In genomic region chr14:22978487-22978837, GRCh38 we compare ENCODE assay signal across 12 cellular contexts. TPM values are rescaled to one million over a fixed set of nuclear protein-coding genes. Genes with fewer than 3 reads are reported as not detected.
DNase-seq lines count a peak whose midpoint lies in the region; ATAC-seq, FAIRE-seq and TF ChIP-seq lines count a peak whose summit lies in the region.
"Had no signal": no experiment of that assay in that cellular context is flagged by ENCODE, and none has a peak within 500 bp of the region (broad histone marks: within the 10 kb centered on the region; RNA-seq: fewer than 3 reads in every experiment).

No MANE protein-coding gene starts in this region.

- H3K4me3 ChIP-seq in HFF-Myc (replicated peaks; ENCODE audit: low read depth, low read length) (peak overlapping the region; percentile 78), body of pancreas (no peak overlapping the region), HepG2 (replicated peaks in 1 of 3; ENCODE audit: insufficient read depth in 1 of 3, low read depth in 2 of 3, low read length in 3 of 3) (peak overlapping the region; percentile 86 to 98 (median 89)), thyroid gland (replicated peaks in 1 of 3) (no peak overlapping the region)

- WGBS in body of pancreas, 2 donors, result 42 to 62% methylated on average over 3 of the region's 3 CpGs
- 31% methylated on average over 3 of the region's 3 CpGs for WGBS in HepG2 (ENCODE audit: low lambda C conversion rate)
- 68 to 78% methylated on average over 3 of the region's 3 CpGs for WGBS in thyroid gland, 2 donors

- H3K9ac ChIP-seq in HepG2 (ENCODE audit: insufficient read depth, low read depth, low read length), result peak overlapping the region; percentile 93

- TF ChIP-seq CTCF in HFF-Myc (IDR thresholded peaks at IDR 0.05; ENCODE audit: low read depth, low read length, missing control alignments) (no peak), body of pancreas (IDR thresholded peaks at IDR 0.05) (no peak), HepG2 (CRISPR knock-in tag; IDR thresholded peaks at IDR 0.05) (no peak), thyroid gland (IDR thresholded peaks at IDR 0.05) (no peak)

- DNase-seq in HFF-Myc (ENCODE audit: extremely low read depth, low read depth) (no peak), body of pancreas (no peak), HepG2 (ENCODE audit: low spot score) (no peak), thyroid gland (no peak), NCI-H1092 treated with DMSO at 0.1 percent for 48 hours (lab: John Stamatoyannopoulos, UW) (no peak), hypothalamus (lab: John Stamatoyannopoulos, UW) (no peak)
- DNase-seq: H7; NCI-H146; stimulated activated CD4-positive, alpha-beta T cell treated with anti-CD3 and anti-CD28 coated beads, Interleukin-15, amount 100 ng/mL, for 24 hours; stimulated activated naive CD4-positive, alpha-beta T cell treated with Interleukin-2 at 50 U/mL for 16 hours had no signal

- intact Hi-C loops in body of pancreas (cut with DNase I) (no loop called here), HepG2 (cut with micrococcal nuclease; ENCODE audit: unreplicated experiment) (no loop called here), thyroid gland (cut with DNase I) (no loop called here)

- H3K4me2 ChIP-seq in HepG2 (ENCODE audit: low read depth, low read length), result peak overlapping the region; percentile 98

- H3K79me2 ChIP-seq in HepG2 (ENCODE audit: insufficient read depth, low read length), result peaks cover 85% of the 10 kb centered on the region

- no peak overlapping the region for H2AFZ ChIP-seq in HepG2 (ENCODE audit: low read length)

- H3K27me3 ChIP-seq in body of pancreas (no peaks in the 10 kb centered on the region), HepG2 (ENCODE audit: control insufficient read depth in 1 of 2, insufficient read depth in 2 of 2, low read length in 2 of 2) (no peaks in the 10 kb centered on the region; a peak in 1 of 5 replicates), thyroid gland (no peaks in the 10 kb centered on the region)

- in situ Hi-C loops in HepG2 (cut with HindIII; ENCODE audit: extremely low pct_ligation_motif_present, low pct_unique_long_range_greater_than_20kb), result no loop called here

- peak; percentile 40 for FAIRE-seq in HepG2 (lab: Jason Lieb, UNC)

- H3K9me3 ChIP-seq in body of pancreas (no peaks in the 10 kb centered on the region), HepG2 (ENCODE audit: low read length) (no peaks in the 10 kb centered on the region), thyroid gland (no peaks in the 10 kb centered on the region)

- H3K36me3 ChIP-seq in body of pancreas (replicated peaks in 1 of 2; ENCODE audit: insufficient read depth in 1 of 2, low read depth in 2 of 2), result no peaks in the 10 kb centered on the region
- H3K36me3 ChIP-seq in HepG2 (replicated peaks in 1 of 2; ENCODE audit: control insufficient read depth in 1 of 2, insufficient read depth in 2 of 2, low read length in 2 of 2), result peaks cover 22 to 40% of the 10 kb centered on the region in 2 experiments
- H3K36me3 ChIP-seq in thyroid gland, result peaks cover 0 to 7% of the 10 kb centered on the region in 2 donors

- peaks cover 8% of the 10 kb centered on the region for H4K20me1 ChIP-seq in HepG2 (ENCODE audit: insufficient read depth, low read length)

- H3K27ac ChIP-seq in body of pancreas, result peak overlapping the region; percentile 66 to 91 (median 87)
- H3K27ac ChIP-seq in HepG2 (ENCODE audit: extremely low read length, insufficient read depth, low read length), result peak overlapping the region; percentile 97
- H3K27ac ChIP-seq in thyroid gland, result peak overlapping the region; percentile 81 to 89 (median 87)

- H3K4me1 ChIP-seq in body of pancreas, result peaks cover 76% of the 10 kb centered on the region
- peaks cover 76% of the 10 kb centered on the region for H3K4me1 ChIP-seq in HepG2 (ENCODE audit: insufficient read depth, low read length)
- peaks cover 29 to 48% of the 10 kb centered on the region in 2 donors for H3K4me1 ChIP-seq in thyroid gland

- no peak; the same call in 1 of the 2 replicates for TF ChIP-seq RAD21 in HepG2 (CRISPR knock-in tag; IDR thresholded peaks at IDR 0.05)

- no peak for TF ChIP-seq POLR2A in body of pancreas (IDR thresholded peaks at IDR 0.05)
- TF ChIP-seq POLR2A in HepG2 (IDR thresholded peaks at IDR 0.05; ENCODE audit: insufficient read depth in 1 of 2, low read depth in 2 of 2, low read length in 2 of 2), result no peak
- TF ChIP-seq POLR2A in thyroid gland (IDR thresholded peaks at IDR 0.05), result no peak

- TF ChIP-seq EP300 in HepG2 (IDR thresholded peaks at IDR 0.05; ENCODE audit: low read depth in 2 of 2, low read length in 2 of 2), result no peak
- no peak for TF ChIP-seq EP300 in HepG2 (CRISPR knock-in tag; IDR thresholded peaks at IDR 0.05; ENCODE audit: borderline replicate concordance)

- ATAC-seq in body of pancreas (no peak), HepG2 (no peak), GM21423 (IDR thresholded peaks at IDR 0.05; ENCODE audit: unreplicated experiment) (no peak), GM19328 (IDR thresholded peaks at IDR 0.05; ENCODE audit: unreplicated experiment) (no peak)

- POLR2A ChIA-PET in HepG2 (lab: Yijun Ruan, JAX), result interaction anchor here (0.7 to 26.8 kb wide), 40 partner anchors 1 to 1217 kb away, joined by 3 to 1670 read pairs (median 8); partner anchors contain the start of genes ACIN1, AJUBA, BCL2L2 and C14orf119

- BruUV-seq in HepG2 (replicated peaks; lab: Mats Ljungman, UMichigan), result no TSS peak

- CTCF ChIA-PET in HepG2 (lab: Yijun Ruan, JAX; ENCODE audit: low intra/inter-chr PET ratio, low total read pairs), result no interaction called here

RNA-seq across cellular contexts. Expression of gene AJUBA, which starts 3.9 kb away (rescaled TPM):
- total RNA-seq in body of pancreas (10 to 100 TPM; 15.8 to 19.5 TPM), HepG2 (2016; rRNA removed; fragmentation: Illumina TruSeq; extraction: Trizol) (109 and 157 TPM in 2 replicates), thyroid gland (10 to 100 TPM; 18.4 to 40.5 (median 34.8) TPM)
- 29.1 and 32.6 TPM in 2 replicates for total RNA-seq in HepG2 (2016; cell fraction: cytosol; rRNA removed; fragmentation: Illumina TruSeq; extraction: Trizol; ENCODE audit: low read depth)
- total RNA-seq in HepG2 (2016; cell fraction: insoluble cytoplasmic fraction; rRNA removed; fragmentation: Illumina TruSeq; extraction: Trizol), result 104 and 153 TPM in 2 replicates
- 72.3 and 78.5 TPM in 2 replicates for total RNA-seq in HepG2 (2016; cell fraction: membrane; rRNA removed; fragmentation: Illumina TruSeq; extraction: Trizol)
- total RNA-seq in HepG2 (2016; cell fraction: nucleus; rRNA removed; fragmentation: Illumina TruSeq; extraction: Trizol), result 149 and 162 TPM in 2 replicates
- 241 and 315 TPM in 2 replicates for polyA plus RNA-seq in HepG2 (2011; rRNA removed)
- polyA plus RNA-seq in HepG2 (2011; cell fraction: cytosol; rRNA removed), result 184 and 225 TPM in 2 replicates
- 207 and 248 TPM in 2 replicates for polyA plus RNA-seq in HepG2 (2011; cell fraction: nucleus; rRNA removed)
- polyA plus RNA-seq in HepG2 (2012), result 183 and 230 TPM in 2 replicates
- 8.7 and 9.2 TPM in 2 replicates for polyA plus RNA-seq in HepG2 (2016; cell fraction: cytosol; fragmentation: Illumina TruSeq; extraction: Trizol; ENCODE audit: low read depth)
- 102 and 106 TPM in 2 replicates for polyA plus RNA-seq in HepG2 (2016; cell fraction: insoluble cytoplasmic fraction; fragmentation: Illumina TruSeq; extraction: Trizol; ENCODE audit: low read depth)
- polyA plus RNA-seq in HepG2 (2016; cell fraction: membrane; fragmentation: Illumina TruSeq; extraction: Trizol; ENCODE audit: low read depth), result 31.5 and 31.6 TPM in 2 replicates
- 158 and 165 TPM in 2 replicates for polyA plus RNA-seq in HepG2 (2016; cell fraction: nucleus; fragmentation: Illumina TruSeq; extraction: Trizol; ENCODE audit: insufficient read depth, low read depth)
- 171 and 630 TPM in 2 replicates for polyA minus RNA-seq in HepG2 (2011; rRNA and poly(A)+ RNA removed; ENCODE audit: low replicate concordance)
- polyA minus RNA-seq in HepG2 (2011; cell fraction: cytosol; rRNA and poly(A)+ RNA removed), result 150 and 166 TPM in 2 replicates
- 420 and 488 TPM in 2 replicates for polyA minus RNA-seq in HepG2 (2011; cell fraction: nucleus; rRNA and poly(A)+ RNA removed)

RNA-seq across cellular contexts. Expression of gene HAUS4, which starts 21.6 kb away (rescaled TPM):
- total RNA-seq in body of pancreas (10 to 100 TPM; 16.8 to 47.0 TPM), HepG2 (2016; rRNA removed; fragmentation: Illumina TruSeq; extraction: Trizol) (130 and 141 TPM in 2 replicates), thyroid gland (10 to 100 TPM; 25.7 to 40.8 (median 40.0) TPM)
- total RNA-seq in HepG2 (2016; cell fraction: cytosol; rRNA removed; fragmentation: Illumina TruSeq; extraction: Trizol; ENCODE audit: low read depth), result 124 and 143 TPM in 2 replicates
- 128 and 148 TPM in 2 replicates for total RNA-seq in HepG2 (2016; cell fraction: insoluble cytoplasmic fraction; rRNA removed; fragmentation: Illumina TruSeq; extraction: Trizol)
- total RNA-seq in HepG2 (2016; cell fraction: membrane; rRNA removed; fragmentation: Illumina TruSeq; extraction: Trizol), result 134 and 154 TPM in 2 replicates
- 82.9 and 84.6 TPM in 2 replicates for total RNA-seq in HepG2 (2016; cell fraction: nucleus; rRNA removed; fragmentation: Illumina TruSeq; extraction: Trizol)
- 64.7 and 74.4 TPM in 2 replicates for polyA plus RNA-seq in HepG2 (2011; rRNA removed)
- polyA plus RNA-seq in HepG2 (2011; cell fraction: cytosol; rRNA removed), result 49.6 and 52.3 TPM in 2 replicates
- polyA plus RNA-seq in HepG2 (2011; cell fraction: nucleus; rRNA removed), result 90.4 and 93.9 TPM in 2 replicates
- polyA plus RNA-seq in HepG2 (2012), result 58.5 and 83.9 TPM in 2 replicates
- polyA plus RNA-seq in HepG2 (2016; cell fraction: cytosol; fragmentation: Illumina TruSeq; extraction: Trizol; ENCODE audit: low read depth), result 42.0 and 47.4 TPM in 2 replicates
- polyA plus RNA-seq in HepG2 (2016; cell fraction: insoluble cytoplasmic fraction; fragmentation: Illumina TruSeq; extraction: Trizol; ENCODE audit: low read depth), result 106 and 115 TPM in 2 replicates
- 86.6 and 89.8 TPM in 2 replicates for polyA plus RNA-seq in HepG2 (2016; cell fraction: membrane; fragmentation: Illumina TruSeq; extraction: Trizol; ENCODE audit: low read depth)
- 118 and 127 TPM in 2 replicates for polyA plus RNA-seq in HepG2 (2016; cell fraction: nucleus; fragmentation: Illumina TruSeq; extraction: Trizol; ENCODE audit: insufficient read depth, low read depth)
- 39.3 and 43.1 TPM in 2 replicates for polyA minus RNA-seq in HepG2 (2011; rRNA and poly(A)+ RNA removed; ENCODE audit: low replicate concordance)
- 27.3 and 39.3 TPM in 2 replicates for polyA minus RNA-seq in HepG2 (2011; cell fraction: cytosol; rRNA and poly(A)+ RNA removed)
- polyA minus RNA-seq in HepG2 (2011; cell fraction: nucleus; rRNA and poly(A)+ RNA removed), result 50.6 and 59.4 TPM in 2 replicates

RNA-seq across cellular contexts. Expression of gene C14orf93, which starts 31.5 kb away (rescaled TPM):
- total RNA-seq in body of pancreas, result 10 to 100 TPM in 1 of 2 donors, 1 to 10 TPM in 1; 4.0 to 11.2 TPM
- 10.8 and 11.4 TPM in 2 replicates for total RNA-seq in HepG2 (2016; rRNA removed; fragmentation: Illumina TruSeq; extraction: Trizol)
- total RNA-seq in HepG2 (2016; cell fraction: cytosol; rRNA removed; fragmentation: Illumina TruSeq; extraction: Trizol; ENCODE audit: low read depth), result 3.1 and 3.7 TPM in 2 replicates
- 10.9 and 11.2 TPM in 2 replicates for total RNA-seq in HepG2 (2016; cell fraction: insoluble cytoplasmic fraction; rRNA removed; fragmentation: Illumina TruSeq; extraction: Trizol)
- 7.8 and 9.1 TPM in 2 replicates for total RNA-seq in HepG2 (2016; cell fraction: membrane; rRNA removed; fragmentation: Illumina TruSeq; extraction: Trizol)
- total RNA-seq in HepG2 (2016; cell fraction: nucleus; rRNA removed; fragmentation: Illumina TruSeq; extraction: Trizol), result 6.7 and 8.3 TPM in 2 replicates
- 19.8 and 22.5 TPM in 2 replicates for polyA plus RNA-seq in HepG2 (2011; rRNA removed)
- polyA plus RNA-seq in HepG2 (2011; cell fraction: cytosol; rRNA removed), result 18.0 and 23.7 TPM in 2 replicates
- 27.1 and 27.7 TPM in 2 replicates for polyA plus RNA-seq in HepG2 (2011; cell fraction: nucleus; rRNA removed)
- polyA plus RNA-seq in HepG2 (2012), result 14.5 and 15.7 TPM in 2 replicates
- 2.6 and 3.0 TPM in 2 replicates for polyA plus RNA-seq in HepG2 (2016; cell fraction: cytosol; fragmentation: Illumina TruSeq; extraction: Trizol; ENCODE audit: low read depth)
- 9.9 and 10.2 TPM in 2 replicates for polyA plus RNA-seq in HepG2 (2016; cell fraction: insoluble cytoplasmic fraction; fragmentation: Illumina TruSeq; extraction: Trizol; ENCODE audit: low read depth)
- 6.4 TPM in 2 replicates for polyA plus RNA-seq in HepG2 (2016; cell fraction: membrane; fragmentation: Illumina TruSeq; extraction: Trizol; ENCODE audit: low read depth)
- polyA plus RNA-seq in HepG2 (2016; cell fraction: nucleus; fragmentation: Illumina TruSeq; extraction: Trizol; ENCODE audit: insufficient read depth, low read depth), result 19.5 and 24.7 TPM in 2 replicates
- polyA minus RNA-seq in HepG2 (2011; rRNA and poly(A)+ RNA removed; ENCODE audit: low replicate concordance), result 18.0 and 62.7 TPM in 2 replicates
- 8.0 and 14.8 TPM in 2 replicates for polyA minus RNA-seq in HepG2 (2011; cell fraction: cytosol; rRNA and poly(A)+ RNA removed)
- 8.8 and 11.9 TPM in 2 replicates for polyA minus RNA-seq in HepG2 (2011; cell fraction: nucleus; rRNA and poly(A)+ RNA removed)
- total RNA-seq in thyroid gland, result 10 to 100 TPM; 11.6 to 20.6 (median 15.4) TPM

RNA-seq across cellular contexts. Expression of gene PRMT5, which starts 49.3 kb away (rescaled TPM):
- total RNA-seq in body of pancreas (10 to 100 TPM; 36.1 to 40.2 TPM), HepG2 (2016; rRNA removed; fragmentation: Illumina TruSeq; extraction: Trizol) (210 and 289 TPM in 2 replicates), thyroid gland (10 to 100 TPM; 60.7 to 73.8 (median 63.2) TPM)
- 154 and 171 TPM in 2 replicates for total RNA-seq in HepG2 (2016; cell fraction: cytosol; rRNA removed; fragmentation: Illumina TruSeq; extraction: Trizol; ENCODE audit: low read depth)
- 224 and 314 TPM in 2 replicates for total RNA-seq in HepG2 (2016; cell fraction: insoluble cytoplasmic fraction; rRNA removed; fragmentation: Illumina TruSeq; extraction: Trizol)
- 131 and 139 TPM in 2 replicates for total RNA-seq in HepG2 (2016; cell fraction: membrane; rRNA removed; fragmentation: Illumina TruSeq; extraction: Trizol)
- total RNA-seq in HepG2 (2016; cell fraction: nucleus; rRNA removed; fragmentation: Illumina TruSeq; extraction: Trizol), result 137 and 144 TPM in 2 replicates
- 329 and 354 TPM in 2 replicates for polyA plus RNA-seq in HepG2 (2011; rRNA removed)
- 348 and 362 TPM in 2 replicates for polyA plus RNA-seq in HepG2 (2011; cell fraction: cytosol; rRNA removed)
- 327 and 362 TPM in 2 replicates for polyA plus RNA-seq in HepG2 (2011; cell fraction: nucleus; rRNA removed)
- 137 and 192 TPM in 2 replicates for polyA plus RNA-seq in HepG2 (2012)
- 39.5 and 40.9 TPM in 2 replicates for polyA plus RNA-seq in HepG2 (2016; cell fraction: cytosol; fragmentation: Illumina TruSeq; extraction: Trizol; ENCODE audit: low read depth)
- 294 and 308 TPM in 2 replicates for polyA plus RNA-seq in HepG2 (2016; cell fraction: insoluble cytoplasmic fraction; fragmentation: Illumina TruSeq; extraction: Trizol; ENCODE audit: low read depth)
- 72.5 and 74.3 TPM in 2 replicates for polyA plus RNA-seq in HepG2 (2016; cell fraction: membrane; fragmentation: Illumina TruSeq; extraction: Trizol; ENCODE audit: low read depth)
- 212 and 229 TPM in 2 replicates for polyA plus RNA-seq in HepG2 (2016; cell fraction: nucleus; fragmentation: Illumina TruSeq; extraction: Trizol; ENCODE audit: insufficient read depth, low read depth)
- 563 and 739 TPM in 2 replicates for polyA minus RNA-seq in HepG2 (2011; rRNA and poly(A)+ RNA removed; ENCODE audit: low replicate concordance)
- polyA minus RNA-seq in HepG2 (2011; cell fraction: cytosol; rRNA and poly(A)+ RNA removed), result 136 and 191 TPM in 2 replicates
- polyA minus RNA-seq in HepG2 (2011; cell fraction: nucleus; rRNA and poly(A)+ RNA removed), result 169 and 174 TPM in 2 replicates

RNA-seq across cellular contexts. Expression of gene PSMB5, which starts 56.2 kb away (rescaled TPM):
- total RNA-seq in body of pancreas (10 to 100 TPM; 47.0 to 93.3 TPM), HepG2 (2016; rRNA removed; fragmentation: Illumina TruSeq; extraction: Trizol) (871 and 1,316 TPM in 2 replicates), thyroid gland (100 to 1,000 TPM in 2 of 4 donors, 10 to 100 TPM in 2; 75.7 to 215 (median 113) TPM)
- total RNA-seq in HepG2 (2016; cell fraction: cytosol; rRNA removed; fragmentation: Illumina TruSeq; extraction: Trizol; ENCODE audit: low read depth), result 296 and 327 TPM in 2 replicates
- 923 and 1,358 TPM in 2 replicates for total RNA-seq in HepG2 (2016; cell fraction: insoluble cytoplasmic fraction; rRNA removed; fragmentation: Illumina TruSeq; extraction: Trizol)
- total RNA-seq in HepG2 (2016; cell fraction: membrane; rRNA removed; fragmentation: Illumina TruSeq; extraction: Trizol), result 499 and 543 TPM in 2 replicates
- 325 and 326 TPM in 2 replicates for total RNA-seq in HepG2 (2016; cell fraction: nucleus; rRNA removed; fragmentation: Illumina TruSeq; extraction: Trizol)
- 566 and 705 TPM in 2 replicates for polyA plus RNA-seq in HepG2 (2011; rRNA removed)
- 909 and 1,129 TPM in 2 replicates for polyA plus RNA-seq in HepG2 (2011; cell fraction: cytosol; rRNA removed)
- polyA plus RNA-seq in HepG2 (2011; cell fraction: nucleus; rRNA removed), result 173 and 191 TPM in 2 replicates
- polyA plus RNA-seq in HepG2 (2012), result 459 and 476 TPM in 2 replicates
- polyA plus RNA-seq in HepG2 (2016; cell fraction: cytosol; fragmentation: Illumina TruSeq; extraction: Trizol; ENCODE audit: low read depth), result 281 and 292 TPM in 2 replicates
- polyA plus RNA-seq in HepG2 (2016; cell fraction: insoluble cytoplasmic fraction; fragmentation: Illumina TruSeq; extraction: Trizol; ENCODE audit: low read depth), result 1,127 and 1,228 TPM in 2 replicates
- 411 and 426 TPM in 2 replicates for polyA plus RNA-seq in HepG2 (2016; cell fraction: membrane; fragmentation: Illumina TruSeq; extraction: Trizol; ENCODE audit: low read depth)
- 421 and 445 TPM in 2 replicates for polyA plus RNA-seq in HepG2 (2016; cell fraction: nucleus; fragmentation: Illumina TruSeq; extraction: Trizol; ENCODE audit: insufficient read depth, low read depth)
- 455 and 971 TPM in 2 replicates for polyA minus RNA-seq in HepG2 (2011; rRNA and poly(A)+ RNA removed; ENCODE audit: low replicate concordance)
- 370 and 379 TPM in 2 replicates for polyA minus RNA-seq in HepG2 (2011; cell fraction: cytosol; rRNA and poly(A)+ RNA removed)
- 156 and 157 TPM in 2 replicates for polyA minus RNA-seq in HepG2 (2011; cell fraction: nucleus; rRNA and poly(A)+ RNA removed)

Comparison
In these comparisons a context has a peak if more than half of its experiments do, and no peak if none do; other contexts are left out.
1. H3K4me3 ChIP-seq: peak in HFF-Myc (single experiment) and HepG2 (3 of 3); none in body of pancreas (0 of 2) and thyroid gland (0 of 3).
2. Peak in every context shown above with its lines, with median percentiles within 50 percentile points of each other: H3K27ac ChIP-seq.